ENCODE assay signal across 14 cellular contexts in genomic region chr12:128813883-128814282, GRCh38. TPM values are rescaled to one million over a fixed set of nuclear protein-coding genes. Genes with fewer than 3 reads are reported as not detected.
DNase-seq lines count a peak whose midpoint lies in the region; ATAC-seq and TF ChIP-seq lines count a peak whose summit lies in the region.
"Had no signal": no experiment of that assay in that cellular context is flagged by ENCODE, and none has a peak within 500 bp of the region (broad histone marks: within the 10 kb centered on the region; RNA-seq: fewer than 3 reads in every experiment).

No MANE protein-coding gene starts in this region.

- DNase-seq in GM12865 (ENCODE audit: low read depth) (peak; percentile 77), M059J (ENCODE audit: low read depth) (peak; percentile 50), myocyte (ENCODE audit: low read depth) (peak; percentile 48), NCI-H1048 (lab: John Stamatoyannopoulos, UW) (no peak), LoVo (ENCODE audit: low spot score) (no peak), HPDE6-E6E7 (ENCODE audit: extremely low spot score) (no peak), inferior parietal cortex (ENCODE audit: extremely low spot score) (no peak)
- DNase-seq: CD4-positive, CD25-positive, alpha-beta regulatory T cell; IMR-90; lower lobe of right lung had no signal

- ATAC-seq in GM19452 (IDR thresholded peaks at IDR 0.05; ENCODE audit: unreplicated experiment) = peak; percentile 38
- ATAC-seq: HCT116, lower lobe of right lung had no signal

- H3K4me3 ChIP-seq in GM12865 (ENCODE audit: low read depth, low read length) = no peak overlapping the region
- H3K4me3 ChIP-seq: lower lobe of right lung, right atrium auricular region had no signal

- no peak for TF ChIP-seq CTCF in GM12865 (IDR thresholded peaks at IDR 0.05; ENCODE audit: insufficient read depth, low read depth, low read length, missing control alignments)

RNA-seq across cellular contexts. Expression of gene SLC15A4, which starts 9.9 kb away (rescaled TPM):
- 19.4 and 20.0 TPM in 2 replicates for total RNA-seq in M059J (2014; rRNA removed; shearing (Covaris generic))
- 48.6 and 54.4 TPM in 2 replicates for total RNA-seq in myocyte
- 36.0 TPM for polyA plus RNA-seq in myocyte (2012)

RNA-seq across cellular contexts. Expression of gene GLT1D1, which starts 39.4 kb away (rescaled TPM):
- not detected in 2 replicates for total RNA-seq in M059J (2014; rRNA removed; shearing (Covaris generic))
- total RNA-seq in myocyte = not detected in 2 replicates
- polyA plus RNA-seq in myocyte (2012) = 0.05 TPM
- total RNA-seq: bronchial epithelial cell; CD4-positive, CD25-positive, alpha-beta regulatory T cell; IMR-90 had no signal
- polyA plus RNA-seq: IMR-90 had no signal

Comparison
In these comparisons a context has a peak if more than half of its experiments do, and no peak if none do; other contexts are left out.
1. DNase-seq: peak in GM12865 (single experiment), M059J (single experiment) and myocyte (single experiment); none in NCI-H1048 (single experiment), LoVo (single experiment), HPDE6-E6E7 (single experiment) and inferior parietal cortex (single experiment).